Comparison of ENCODE assay signal across 1 cellular context in genomic region chr22:44999231-44999630, GRCh38.
TF ChIP-seq lines count a peak whose summit lies in the region.

No MANE protein-coding gene starts in this region.

TF ChIP-seq in H1, 55 proteins besides CTCF, POLR2A, EP300 and RAD21:
- TF ChIP-seq RBBP5 (IDR thresholded peaks at IDR 0.05; ENCODE audit: borderline replicate concordance, low read depth, low read length) (no peak), EZH2 (IDR thresholded peaks at IDR 0.05; ENCODE audit: low read depth, low read length, severe bottlenecking) (no peak), HDAC2 (IDR thresholded peaks at IDR 0.05; ENCODE audit: borderline replicate concordance in 1 of 2, low read depth in 2 of 2, low read length in 2 of 2) (no peak), CBX8 (IDR thresholded peaks at IDR 0.05; ENCODE audit: borderline replicate concordance, low read depth, low read length) (no peak), RXRA (IDR thresholded peaks at IDR 0.05; ENCODE audit: insufficient read depth, low read depth, low read length) (no peak), POLR2AphosphoS5 (IDR thresholded peaks at IDR 0.05; ENCODE audit: low read depth, low read length) (no peak)
TF ChIP-seq in H1: peak in this region for 0.
